21 cellular contexts compared by ENCODE assay signal in genomic region chr6:72864236-72864635, GRCh38.
"Had no signal": no experiment of that assay in that cellular context is flagged by ENCODE, and none has a peak within 500 bp of the region (broad histone marks: within the 10 kb centered on the region; RNA-seq: fewer than 3 reads in every experiment).

No MANE protein-coding gene starts in this region.

- H3K27me3 Mint-ChIP-seq: naive thymus-derived CD4-positive, alpha-beta T cell; stimulated activated naive B cell treated with anti-CD40 and anti-IgM and Interleukin-4, amounts not matched to agents 10 μg/mL and 1 μg/mL and 100 μg/mL, for 72 hours; stimulated activated naive CD8-positive, alpha-beta T cell treated with anti-CD3 and anti-CD28 coated beads, Interleukin-15, amount 100 ng/mL, for 72 hours had no signal

- H3K9me3 Mint-ChIP-seq: naive thymus-derived CD4-positive, alpha-beta T cell; nephron progenitor cell; stimulated activated naive B cell treated with anti-CD40 and anti-IgM and Interleukin-4, amounts not matched to agents 10 μg/mL and 1 μg/mL and 100 μg/mL, for 72 hours; stimulated activated naive CD8-positive, alpha-beta T cell treated with anti-CD3 and anti-CD28 coated beads, Interleukin-15, amount 100 ng/mL, for 72 hours had no signal

- H3K27ac ChIP-seq: dorsolateral prefrontal cortex, heart right ventricle, parathyroid adenoma, prostate gland, testis had no signal

- DNase-seq: cortex of kidney; dorsolateral prefrontal cortex; effector CD8-positive, alpha-beta T cell; heart right ventricle; hypothalamus; left ventricle myocardium superior; mesendoderm; naive thymus-derived CD4-positive, alpha-beta T cell; nephron progenitor cell; retina; stimulated activated CD4-positive, alpha-beta T cell treated with anti-CD3 and anti-CD28 coated beads, Interleukin-2, amount 100 ng/mL, for 24 hours; stimulated activated CD4-positive, alpha-beta T cell treated with anti-CD3 and anti-CD28 coated beads, Interleukin-4, amount 100 ng/mL, for 4 hours; stimulated activated naive B cell treated with anti-CD40 and anti-IgM and Interleukin-4, amounts not matched to agents 10 μg/mL and 1 μg/mL and 100 μg/mL, for 72 hours; stimulated activated naive CD8-positive, alpha-beta T cell treated with anti-CD3 and anti-CD28 coated beads, Interleukin-15, amount 100 ng/mL, for 72 hours; testis; trophoblast cell had no signal

- H3K27ac Mint-ChIP-seq: naive thymus-derived CD4-positive, alpha-beta T cell; nephron progenitor cell; stimulated activated naive B cell treated with anti-CD40 and anti-IgM and Interleukin-4, amounts not matched to agents 10 μg/mL and 1 μg/mL and 100 μg/mL, for 72 hours; stimulated activated naive CD8-positive, alpha-beta T cell treated with anti-CD3 and anti-CD28 coated beads, Interleukin-15, amount 100 ng/mL, for 72 hours had no signal

- H3K9me3 ChIP-seq: heart right ventricle, prostate gland, testis had no signal

- H3K4me1 ChIP-seq: parathyroid adenoma, prostate gland, testis had no signal

- H3K27me3 ChIP-seq: dorsolateral prefrontal cortex, heart right ventricle, testis had no signal

- ATAC-seq: esophagus mucosa; heart right ventricle; left ventricle myocardium superior; naive thymus-derived CD4-positive, alpha-beta T cell; sciatic nerve; stimulated activated naive B cell treated with anti-CD40 and anti-IgM and Interleukin-4, amounts not matched to agents 10 μg/mL and 1 μg/mL and 100 μg/mL, for 72 hours; stimulated activated naive CD8-positive, alpha-beta T cell treated with anti-CD3 and anti-CD28 coated beads, Interleukin-15, amount 100 ng/mL, for 72 hours had no signal

- H3K4me3 Mint-ChIP-seq: naive thymus-derived CD4-positive, alpha-beta T cell; nephron progenitor cell; stimulated activated naive B cell treated with anti-CD40 and anti-IgM and Interleukin-4, amounts not matched to agents 10 μg/mL and 1 μg/mL and 100 μg/mL, for 72 hours; stimulated activated naive CD8-positive, alpha-beta T cell treated with anti-CD3 and anti-CD28 coated beads, Interleukin-15, amount 100 ng/mL, for 72 hours had no signal

- H3K36me3 ChIP-seq: heart right ventricle, prostate gland had no signal

- H3K4me3 ChIP-seq: dorsolateral prefrontal cortex, heart right ventricle, lung, prostate gland, testis had no signal
